In genomic region chr19:12806242-12807131, GRCh38 we compare ENCODE assay signal across 1 cellular context.
TF ChIP-seq lines count a peak whose summit lies in the region.

RNASEH2A (plus strand) TSS chr19:12806584; CDS start chr19:12806674, 90 bp downstream.

TF ChIP-seq in HepG2, 621 proteins besides CTCF, POLR2A, EP300 and RAD21 (continued from another document and continues in another):
- TF ChIP-seq THAP9 (CRISPR knock-in tag; IDR thresholded peaks at IDR 0.05; ENCODE audit: borderline replicate concordance), result peak; percentile 85; the same call in 1 of the 2 replicates
- no peak for TF ChIP-seq RNF219 (CRISPR knock-in tag; IDR thresholded peaks at IDR 0.05)
- peak; percentile 76; the same call in 1 of the 2 replicates for TF ChIP-seq TSC22D2 (CRISPR knock-in tag; IDR thresholded peaks at IDR 0.05; ENCODE audit: borderline replicate concordance)
- peak; percentile 63; the same call in 1 of the 2 replicates for TF ChIP-seq PRDM4 (CRISPR knock-in tag; IDR thresholded peaks at IDR 0.05; ENCODE audit: borderline replicate concordance)
- no peak for TF ChIP-seq ZNF816 (CRISPR knock-in tag; IDR thresholded peaks at IDR 0.05; ENCODE audit: borderline replicate concordance)
- 0 out of 2 replicates have a peak, but pooled peaks have one; percentile 32 for TF ChIP-seq SP5 (CRISPR knock-in tag; IDR thresholded peaks at IDR 0.05; ENCODE audit: borderline replicate concordance, low read depth)
- no peak for TF ChIP-seq SSRP1 (CRISPR knock-in tag; IDR thresholded peaks at IDR 0.05)
- no peak for TF ChIP-seq TAF15 (IDR thresholded peaks at IDR 0.05; ENCODE audit: low read depth, low read length, poor library complexity, severe bottlenecking)
- no peak; the same call in 1 of the 2 replicates for TF ChIP-seq CENPBD1 (CRISPR knock-in tag; IDR thresholded peaks at IDR 0.05; ENCODE audit: borderline replicate concordance, low read depth)
- TF ChIP-seq CSRNP1 (CRISPR knock-in tag; IDR thresholded peaks at IDR 0.05), result peak; percentile 73; the same call in 1 of the 2 replicates
- peak; percentile 94 for TF ChIP-seq KLF9 (CRISPR knock-in tag; IDR thresholded peaks at IDR 0.05; ENCODE audit: low read depth)
- TF ChIP-seq BRCA1 (CRISPR knock-in tag; IDR thresholded peaks at IDR 0.05), result 0 out of 2 replicates have a peak, but pooled peaks have one; percentile 76
- no peak for TF ChIP-seq ZNF275 (CRISPR knock-in tag; IDR thresholded peaks at IDR 0.05; ENCODE audit: borderline replicate concordance)
- TF ChIP-seq ONECUT2 (CRISPR knock-in tag; IDR thresholded peaks at IDR 0.05), result peak; percentile 12; the same call in 1 of the 2 replicates
- no peak for TF ChIP-seq NFE2L1 (CRISPR knock-in tag; IDR thresholded peaks at IDR 0.05; ENCODE audit: borderline replicate concordance)
- TF ChIP-seq TERF1 (CRISPR knock-in tag; IDR thresholded peaks at IDR 0.05), result no peak
- no peak for TF ChIP-seq CC2D1A (CRISPR knock-in tag; IDR thresholded peaks at IDR 0.05)
- TF ChIP-seq KLF13 (CRISPR knock-in tag; IDR thresholded peaks at IDR 0.05), result no peak
- no peak for TF ChIP-seq TRIM22 (IDR thresholded peaks at IDR 0.05)
- peak; percentile 79 for TF ChIP-seq SNAPC4 (CRISPR knock-in tag; IDR thresholded peaks at IDR 0.05)
- 0 out of 2 replicates have a peak, but pooled peaks have one; percentile 16 for TF ChIP-seq CENPT (CRISPR knock-in tag; IDR thresholded peaks at IDR 0.05; ENCODE audit: low read depth)
- peak; percentile 69; the same call in 1 of the 2 replicates for TF ChIP-seq ZNF205 (CRISPR knock-in tag; IDR thresholded peaks at IDR 0.05)
- no peak for TF ChIP-seq FOXK2 (IDR thresholded peaks at IDR 0.05)
- TF ChIP-seq SRSF4 (IDR thresholded peaks at IDR 0.05; ENCODE audit: low read depth, low read length, poor library complexity, severe bottlenecking), result no peak
- no peak for TF ChIP-seq ZNF17 (CRISPR knock-in tag; IDR thresholded peaks at IDR 0.05)
- TF ChIP-seq ZNF317 (CRISPR knock-in tag; IDR thresholded peaks at IDR 0.05), result 0 out of 2 replicates have a peak, but pooled peaks have one; percentile 34
- peak; percentile 92 for TF ChIP-seq ZFP91 (CRISPR knock-in tag; IDR thresholded peaks at IDR 0.05; ENCODE audit: borderline replicate concordance)
- no peak for TF ChIP-seq ZNF710 (CRISPR knock-in tag; IDR thresholded peaks at IDR 0.05; ENCODE audit: borderline replicate concordance)
